ENCODE assay signal across 1 cellular context in the genomic region with DNA sequence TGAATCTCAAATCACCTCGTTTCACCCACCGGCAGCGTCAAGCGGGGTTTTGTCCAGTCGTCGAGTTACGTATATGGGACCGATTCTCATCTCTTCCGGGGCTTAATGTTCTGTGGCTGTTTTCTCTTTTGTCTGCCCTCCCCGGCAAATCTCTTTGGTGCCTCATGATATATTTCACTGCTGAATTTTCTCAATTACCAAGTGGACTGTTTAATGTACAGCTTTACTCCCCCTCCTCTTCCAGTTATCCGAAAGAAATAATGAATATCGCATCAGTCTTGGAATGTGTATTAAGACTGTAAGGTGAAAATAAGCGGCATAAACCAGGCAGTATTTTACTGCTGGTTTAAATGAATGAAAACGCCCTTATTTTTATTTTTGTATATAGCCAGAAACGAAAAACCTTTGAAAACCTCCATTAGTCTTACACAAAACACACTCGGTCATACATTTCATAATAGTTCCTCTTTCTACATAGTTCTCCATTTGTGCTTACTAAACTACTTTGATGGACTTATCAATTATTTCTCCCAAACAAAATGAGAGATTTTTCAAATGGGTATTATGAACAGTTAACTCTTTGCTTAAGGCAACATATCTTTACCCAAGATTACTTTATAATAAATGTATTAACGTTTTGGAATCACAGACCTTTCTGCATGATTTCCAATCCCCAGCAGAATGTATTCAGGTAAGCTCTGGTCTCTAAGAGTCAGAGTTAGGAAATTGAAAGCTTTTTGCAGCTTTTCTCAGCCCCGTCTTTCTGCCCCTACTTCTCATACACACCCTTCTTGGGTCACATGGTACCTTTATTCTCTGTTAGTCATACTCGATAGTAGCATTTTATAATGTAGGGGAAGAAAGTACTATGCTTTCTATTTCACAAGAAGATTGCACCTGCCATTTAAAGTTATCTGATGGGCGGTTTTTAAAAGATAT.
TF ChIP-seq lines count a peak whose summit lies in the region.

No MANE protein-coding gene starts in this region.

TF ChIP-seq in HepG2, 621 proteins besides CTCF, POLR2A, EP300 and RAD21 (continued from another document):
- no peak for TF ChIP-seq PATZ1 (CRISPR knock-in tag; IDR thresholded peaks at IDR 0.05)
TF ChIP-seq in HepG2: peak in this region for 0.
